In the genomic region with DNA sequence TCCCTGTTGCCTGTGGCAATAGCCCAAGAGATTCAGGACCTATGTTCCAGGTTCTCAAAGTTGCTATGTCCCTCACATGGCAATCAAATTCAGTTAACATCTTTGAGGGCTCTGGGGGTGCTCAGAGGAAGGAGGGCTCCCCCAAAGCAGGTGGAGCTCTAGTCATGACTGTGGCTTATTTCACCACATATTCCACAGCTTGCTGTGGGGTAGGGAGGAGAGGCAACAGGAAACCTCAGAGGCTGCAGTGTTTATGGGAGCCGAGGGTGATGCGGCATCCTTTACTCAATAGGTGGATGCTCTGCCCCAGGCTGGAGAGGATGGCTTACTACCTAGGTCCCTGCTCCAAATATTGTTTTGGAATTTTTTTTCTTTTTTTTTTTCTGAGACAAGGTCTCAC, we compare ENCODE assay signal across 1 cellular context.
TF ChIP-seq lines count a peak whose summit lies in the region.

No MANE protein-coding gene starts in this region.

TF ChIP-seq in K562, 482 proteins besides CTCF, POLR2A, EP300 and RAD21:
- TF ChIP-seq XRCC5 (IDR thresholded peaks at IDR 0.05; ENCODE audit: low read depth, low read length) (no peak), NCOA2 (IDR thresholded peaks at IDR 0.05; ENCODE audit: partially characterized antibody in 2 of 2) (no peak), KLF1 (tag; IDR thresholded peaks at IDR 0.05) (no peak), HMG20A (CRISPR knock-in tag; conservative IDR thresholded peaks at IDR 0.05) (no peak), SPI1 (IDR thresholded peaks at IDR 0.05; ENCODE audit: borderline replicate concordance, low read depth, low read length) (no peak), MTA2 (IDR thresholded peaks at IDR 0.05; ENCODE audit: low read depth) (no peak), ZNF124 (CRISPR knock-in tag; IDR thresholded peaks at IDR 0.05) (no peak), ZNF134 (CRISPR knock-in tag; conservative IDR thresholded peaks at IDR 0.05) (no peak), ZNF830 (CRISPR knock-in tag; IDR thresholded peaks at IDR 0.05) (no peak), JUN (IDR thresholded peaks at IDR 0.05; ENCODE audit: borderline replicate concordance, low read depth, low read length) (no peak), JUN (CRISPR knock-in tag; IDR thresholded peaks at IDR 0.05; ENCODE audit: borderline replicate concordance) (no peak), POLR2AphosphoS5 (IDR thresholded peaks at IDR 0.05; ENCODE audit: control insufficient read depth, insufficient read depth, low read depth, low read length) (no peak)
- TF ChIP-seq, protein P1, sequence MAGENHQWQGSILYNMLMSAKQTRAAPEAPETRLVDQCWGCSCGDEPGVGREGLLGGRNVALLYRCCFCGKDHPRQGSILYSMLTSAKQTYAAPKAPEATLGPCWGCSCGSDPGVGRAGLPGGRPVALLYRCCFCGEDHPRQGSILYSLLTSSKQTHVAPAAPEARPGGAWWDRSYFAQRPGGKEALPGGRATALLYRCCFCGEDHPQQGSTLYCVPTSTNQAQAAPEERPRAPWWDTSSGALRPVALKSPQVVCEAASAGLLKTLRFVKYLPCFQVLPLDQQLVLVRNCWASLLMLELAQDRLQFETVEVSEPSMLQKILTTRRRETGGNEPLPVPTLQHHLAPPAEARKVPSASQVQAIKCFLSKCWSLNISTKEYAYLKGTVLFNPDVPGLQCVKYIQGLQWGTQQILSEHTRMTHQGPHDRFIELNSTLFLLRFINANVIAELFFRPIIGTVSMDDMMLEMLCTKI (IDR thresholded peaks at IDR 0.05; ENCODE audit: partially characterized antibody): no peak
- TF ChIP-seq, protein P2, sequence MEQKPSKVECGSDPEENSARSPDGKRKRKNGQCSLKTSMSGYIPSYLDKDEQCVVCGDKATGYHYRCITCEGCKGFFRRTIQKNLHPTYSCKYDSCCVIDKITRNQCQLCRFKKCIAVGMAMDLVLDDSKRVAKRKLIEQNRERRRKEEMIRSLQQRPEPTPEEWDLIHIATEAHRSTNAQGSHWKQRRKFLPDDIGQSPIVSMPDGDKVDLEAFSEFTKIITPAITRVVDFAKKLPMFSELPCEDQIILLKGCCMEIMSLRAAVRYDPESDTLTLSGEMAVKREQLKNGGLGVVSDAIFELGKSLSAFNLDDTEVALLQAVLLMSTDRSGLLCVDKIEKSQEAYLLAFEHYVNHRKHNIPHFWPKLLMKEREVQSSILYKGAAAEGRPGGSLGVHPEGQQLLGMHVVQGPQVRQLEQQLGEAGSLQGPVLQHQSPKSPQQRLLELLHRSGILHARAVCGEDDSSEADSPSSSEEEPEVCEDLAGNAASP (IDR thresholded peaks at IDR 0.05): no peak
